11 cellular contexts compared by ENCODE assay signal in genomic region chrX:105837227-105837626, GRCh38. TPM values are rescaled to one million over a fixed set of nuclear protein-coding genes. Genes with fewer than 3 reads are reported as not detected.
DNase-seq lines count a peak whose midpoint lies in the region; ATAC-seq and TF ChIP-seq lines count a peak whose summit lies in the region.
"Had no signal": no experiment of that assay in that cellular context is flagged by ENCODE, and none has a peak within 500 bp of the region (broad histone marks: within the 10 kb centered on the region; RNA-seq: fewer than 3 reads in every experiment).

No MANE protein-coding gene starts in this region.

- no peak overlapping the region for H2AFZ ChIP-seq in osteoblast (ENCODE audit: low read length)

- no peak overlapping the region for H3K4me2 ChIP-seq in osteoblast (ENCODE audit: insufficient read depth, low read length)

- in situ Hi-C loops in astrocyte of the spinal cord (cut with HindIII; ENCODE audit: low sequenced_read_pairs), result no loop called here

- no peaks in the 10 kb centered on the region for H3K27me3 ChIP-seq in osteoblast (ENCODE audit: insufficient read depth, low read length)
- H3K27me3 ChIP-seq: vagina had no signal

- H3K36me3 ChIP-seq in osteoblast (ENCODE audit: insufficient read depth, low read length), result no peaks in the 10 kb centered on the region
- H3K36me3 ChIP-seq: vagina had no signal

- H3K79me2 ChIP-seq in osteoblast (ENCODE audit: insufficient read depth, low read length), result no peaks in the 10 kb centered on the region

- no peaks in the 10 kb centered on the region for H3K9me3 ChIP-seq in osteoblast (ENCODE audit: low read depth, low read length)
- H3K9me3 ChIP-seq: vagina had no signal

- TF ChIP-seq CTCF in astrocyte of the spinal cord (IDR thresholded peaks at IDR 0.05; ENCODE audit: low read depth, low read length), result no peak
- no peak for TF ChIP-seq CTCF in osteoblast (IDR thresholded peaks at IDR 0.05; ENCODE audit: extremely low read depth, low read depth, low read length)

- H3K27ac ChIP-seq in osteoblast (ENCODE audit: low read depth, low read length), result no peak overlapping the region
- H3K27ac ChIP-seq: vagina had no signal

- no peaks in the 10 kb centered on the region for H4K20me1 ChIP-seq in osteoblast (ENCODE audit: insufficient read depth, low read length)

- intact Hi-C loops in left cardiac atrium (cut with DNase I), result no loop called here

- H3K4me1 ChIP-seq in osteoblast (ENCODE audit: insufficient read depth, low read length), result no peaks in the 10 kb centered on the region
- H3K4me1 ChIP-seq: vagina had no signal

- ATAC-seq in left cardiac atrium, result peak; percentile 44 to 59
- no peak for ATAC-seq in HG03280 (IDR thresholded peaks at IDR 0.05; ENCODE audit: unreplicated experiment)

- DNase-seq in HT1080 (ENCODE audit: low read depth) (peak; percentile 80), astrocyte of the spinal cord (ENCODE audit: low read depth, low spot score) (peak; percentile 92), left cardiac atrium (peak; percentile 67), retina (peak; percentile 42), NOMO-1 treated with DMSO at 0.1 percent for 48 hours (lab: John Stamatoyannopoulos, UW; ENCODE audit: unreplicated experiment) (no peak), osteoblast (ENCODE audit: insufficient read length, low spot score, missing footprints) (no peak)
- DNase-seq in stimulated activated CD4-positive, alpha-beta T cell treated with anti-CD3 and anti-CD28 coated beads, Interleukin-4, amount 100 ng/mL, for 4 hours, result no peak
- DNase-seq: activated CD4-positive, alpha-beta T cell treated with anti-CD3 and anti-CD28 coated beads, Interleukin-2, amount 10 ng/mL, durations not matched to agents 7 days and 5 days; DMS79 had no signal

- H3K4me3 ChIP-seq in astrocyte of the spinal cord (ENCODE audit: low read depth, low read length) (no peak overlapping the region), osteoblast (ENCODE audit: insufficient read depth, low read length) (no peak overlapping the region)
- H3K4me3 ChIP-seq: vagina had no signal

RNA-seq across cellular contexts. Expression of gene NRK, which starts 14.9 kb away (rescaled TPM):
- total RNA-seq in HT1080 (2014; rRNA removed; shearing (Covaris generic)), result not detected in 2 replicates
- polyA plus RNA-seq in HT1080 (2015; cell fraction: cytosol; rRNA removed), result not detected in 2 replicates
- not detected in 2 replicates for polyA plus RNA-seq in HT1080 (2015; cell fraction: nucleus; rRNA removed)
- total RNA-seq in left cardiac atrium (1 to 10 TPM in 1 of 2 donors, under 1 TPM in 1; 0.44 to 1.4 TPM), osteoblast (under 0.01 TPM in 1 of 2 replicates, not detected in the other)
- total RNA-seq: activated CD4-positive, alpha-beta T cell treated with anti-CD3 and anti-CD28 coated beads, Interleukin-2, amount 10 ng/mL, durations not matched to agents 7 days and 5 days had no signal

Comparison
In these comparisons a context has a peak if more than half of its experiments do, and no peak if none do; other contexts are left out.
1. DNase-seq: peak in HT1080 (single experiment), astrocyte of the spinal cord (single experiment), left cardiac atrium (single experiment) and retina (single experiment); none in NOMO-1 treated with DMSO at 0.1 percent for 48 hours (single experiment), stimulated activated CD4-positive, alpha-beta T cell treated with anti-CD3 and anti-CD28 coated beads, Interleukin-4, amount 100 ng/mL, for 4 hours (0 of 2) and osteoblast (single experiment).